11 cellular contexts compared by ENCODE assay signal in the genomic region with DNA sequence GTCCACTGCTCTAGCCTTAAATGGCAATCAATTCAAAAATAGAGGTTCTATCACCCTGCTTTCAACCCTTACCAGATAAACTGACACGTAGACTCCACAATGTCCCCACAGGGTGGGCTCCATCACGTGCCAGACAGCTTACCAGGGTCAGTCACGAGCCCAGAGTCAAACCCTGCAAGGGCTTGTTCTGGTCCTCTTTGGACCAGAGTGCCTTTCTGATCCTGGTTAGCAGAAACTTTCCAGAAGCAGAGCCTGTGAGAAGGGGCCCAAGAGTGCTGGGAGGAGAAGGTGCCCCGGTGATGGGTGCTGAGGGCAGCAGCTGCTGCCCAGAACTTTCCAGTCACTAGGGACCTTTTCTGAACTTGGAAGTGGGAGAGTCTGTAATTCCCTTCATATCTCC. TPM values are rescaled to one million over a fixed set of nuclear protein-coding genes. Genes with fewer than 3 reads are reported as not detected.
DNase-seq lines count a peak whose midpoint lies in the region; ATAC-seq, FAIRE-seq and TF ChIP-seq lines count a peak whose summit lies in the region.
"Had no signal": no experiment of that assay in that cellular context is flagged by ENCODE, and none has a peak within 500 bp of the region (broad histone marks: within the 10 kb centered on the region; RNA-seq: fewer than 3 reads in every experiment).

No MANE protein-coding gene starts in this region.

- H3K27me3 ChIP-seq in small intestine (ENCODE audit: control insufficient read depth in 2 of 2, insufficient read depth in 2 of 2, low read length in 2 of 2) = no peaks in the 10 kb centered on the region

- no peak for FAIRE-seq in small intestine (lab: Jason Lieb, UNC)

- no peaks in the 10 kb centered on the region for H3K9me3 ChIP-seq in small intestine (ENCODE audit: control insufficient read depth, low read depth)

- peak; percentile 22 for ATAC-seq in GM18511 (IDR thresholded peaks at IDR 0.05; ENCODE audit: unreplicated experiment)
- ATAC-seq in GM21717 (IDR thresholded peaks at IDR 0.05; ENCODE audit: unreplicated experiment) = peak; percentile 9
- ATAC-seq: Panc1 had no signal

- H3K9me3 Mint-ChIP-seq in osteocyte (ENCODE audit: unreplicated experiment) = no peaks in the 10 kb centered on the region

- no peaks in the 10 kb centered on the region for H3K36me3 Mint-ChIP-seq in osteocyte (ENCODE audit: unreplicated experiment)

- H3K36me3 ChIP-seq in small intestine (ENCODE audit: control insufficient read depth in 2 of 2, insufficient read depth in 2 of 2, low read length in 2 of 2) = no peaks in the 10 kb centered on the region

- H3K4me1 ChIP-seq in small intestine (ENCODE audit: control insufficient read depth in 2 of 2, insufficient read depth in 1 of 2, low read depth in 1 of 2, low read length in 1 of 2) = no peaks in the 10 kb centered on the region

- no peak overlapping the region for H3K27ac Mint-ChIP-seq in osteocyte (ENCODE audit: unreplicated experiment)

- 57 to 70% (median 70%) methylated on average over 4 of the region's 4 CpGs for WGBS in small intestine, 3 donors

- peak overlapping the region; percentile 68 for H3K27ac ChIP-seq in caudate nucleus (ENCODE audit: low read depth, low read length)
- H3K27ac ChIP-seq in small intestine (ENCODE audit: low read depth in 1 of 2, low read length in 1 of 2) = peak overlapping the region; percentile 63 to 72

- H3K4me3 Mint-ChIP-seq in osteocyte (ENCODE audit: unreplicated experiment) = no peak overlapping the region

- DNase-seq in caudate nucleus (lab: John Stamatoyannopoulos, UW) = no peak
- DNase-seq in small intestine = no peak
- no peak for DNase-seq in NCI-H1694 treated with DMSO at 0.1 percent for 48 hours (lab: John Stamatoyannopoulos, UW)
- no peak for DNase-seq in activated gamma-delta T cell treated with Interleukin-2 at 50 U/mL for 16 hours
- DNase-seq in NCI-H187 treated with DMSO at 0.1 percent for 48 hours (lab: John Stamatoyannopoulos, UW) = no peak
- DNase-seq in osteocyte (ENCODE audit: extremely low spot score, unreplicated experiment) = no peak
- DNase-seq: kidney glomerular epithelial cell had no signal

- no peaks in the 10 kb centered on the region for H3K4me1 Mint-ChIP-seq in osteocyte (ENCODE audit: unreplicated experiment)

- H3K27me3 Mint-ChIP-seq in osteocyte (ENCODE audit: unreplicated experiment) = no peaks in the 10 kb centered on the region

- TF ChIP-seq CTCF in osteocyte (IDR thresholded peaks at IDR 0.05) = no peak

- peak overlapping the region; percentile 32 to 41 for H3K4me3 ChIP-seq in small intestine (ENCODE audit: low read depth in 1 of 2, low read length in 2 of 2)

RNA-seq across cellular contexts. Expression of a gene that starts 0.4 kb away (rescaled TPM):
- polyA plus RNA-seq in small intestine = 10 to 100 TPM in 2 of 3 donors, 1 to 10 TPM in 1; 3.8 to 29.9 (median 23.0) TPM
- not detected in 2 replicates for total RNA-seq in osteocyte
- total RNA-seq: M059J had no signal

RNA-seq across cellular contexts. Expression of a gene that starts 20.5 kb away (rescaled TPM):
- polyA plus RNA-seq in small intestine = 1 to 10 TPM in 2 of 3 donors, under 1 TPM in 1; 0.89 to 7.5 (median 4.3) TPM
- not detected in 2 replicates for total RNA-seq in osteocyte

RNA-seq across cellular contexts. Expression of a gene that starts 51.4 kb away (rescaled TPM):
- polyA plus RNA-seq in small intestine = 10 to 100 TPM in 1 of 3 donors, 1 to 10 TPM in 2; 3.8 to 14.1 (median 9.5) TPM
- total RNA-seq in osteocyte = not detected in 2 replicates
